In the genomic region with DNA sequence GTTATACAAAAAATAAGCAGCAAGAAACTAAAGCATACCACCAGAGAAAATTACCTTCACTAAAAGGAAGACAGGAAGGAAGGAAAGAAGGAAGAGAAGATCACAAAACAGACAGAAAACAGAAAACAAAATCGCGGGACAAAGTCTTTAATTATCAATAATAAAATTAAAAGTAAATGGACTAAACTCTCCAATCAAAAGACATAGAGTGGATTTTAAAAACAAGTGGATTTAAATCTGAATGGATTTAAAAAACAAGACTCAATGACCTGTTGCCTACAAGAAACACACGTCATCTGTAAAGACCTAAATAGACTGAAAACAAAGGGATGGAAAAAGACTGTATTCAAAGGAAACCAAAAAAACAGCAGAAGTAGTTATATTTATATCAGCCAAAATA, we compare ENCODE assay signal across 32 cellular contexts.
"Had no signal": no experiment of that assay in that cellular context is flagged by ENCODE, and none has a peak within 500 bp of the region (broad histone marks: within the 10 kb centered on the region; RNA-seq: fewer than 3 reads in every experiment).

No MANE protein-coding gene starts in this region.

- H3K9me3 ChIP-seq: adrenal gland, body of pancreas had no signal

- H3K4me3 ChIP-seq: adrenal gland, ascending aorta, breast epithelium, cardiac muscle cell had no signal

- ATAC-seq: activated naive CD4-positive, alpha-beta T cell treated with anti-CD3 and anti-CD28 coated beads, Interleukin-2, amount 50 U/mL, for 72 hours; activated naive CD8-positive, alpha-beta T cell treated with anti-CD3 and anti-CD28 coated beads, Interleukin-2, amount 50 U/mL, for 24 hours; activated T-cell treated with anti-CD3 and anti-CD28 coated beads, Interleukin-2, amount 50 U/mL, for 4 hours; activated T-cell treated with anti-CD3 and anti-CD28 coated beads, Interleukin-2, amount 50 U/mL, for 72 hours; activated T-helper 17 cell treated with anti-CD3 and anti-CD28 coated beads, Interleukin-2, amount 50 U/mL, for 72 hours; body of pancreas had no signal

- H3K36me3 ChIP-seq: adrenal gland, ascending aorta, brain microvascular endothelial cell, breast epithelium, cardiac muscle cell had no signal

- H3K27me3 ChIP-seq: adrenal gland, ascending aorta, body of pancreas, brain microvascular endothelial cell, breast epithelium, cardiac muscle cell had no signal

- H3K4me1 ChIP-seq: adrenal gland, ascending aorta, body of pancreas, breast epithelium had no signal

- DNase-seq: activated effector memory CD4-positive, alpha-beta T cell treated with anti-CD3 and anti-CD28 coated beads, Interleukin-2, amount 50 U/mL, for 16 hours; activated effector memory CD4-positive, alpha-beta T cell treated with Interleukin-2 at 50 U/mL for 16 hours; activated gamma-delta T cell; activated gamma-delta T cell treated with Interleukin-2 at 50 U/mL for 16 hours; activated naive CD4-positive, alpha-beta T cell; activated naive CD4-positive, alpha-beta T cell treated with anti-CD3 and anti-CD28 coated beads for 36 hours; activated naive CD4-positive, alpha-beta T cell treated with anti-CD3 and anti-CD28 coated beads, Interleukin-2, amount 10 ng/mL, durations not matched to agents 7 days and 5 days; activated naive CD4-positive, alpha-beta T cell treated with anti-CD3 and anti-CD28 coated beads, Interleukin-2, amount 50 U/mL, for 16 hours; activated naive CD4-positive, alpha-beta T cell treated with Interleukin-2 at 50 U/mL for 16 hours; activated naive CD8-positive, alpha-beta T cell treated with anti-CD3 and anti-CD28 coated beads for 36 hours; activated naive CD8-positive, alpha-beta T cell treated with anti-CD3 and anti-CD28 coated beads, Interleukin-2, amount 10 ng/mL, durations not matched to agents 7 days and 5 days; activated naive CD8-positive, alpha-beta T cell treated with anti-CD3 and anti-CD28 coated beads, Interleukin-2, amount 50 U/mL, for 24 hours; activated T-cell treated with anti-CD3 and anti-CD28 coated beads, Interleukin-2, amount 50 U/mL, for 4 hours; activated T-cell treated with anti-CD3 and anti-CD28 coated beads, Interleukin-2, amount 50 U/mL, for 48 hours; activated T-cell treated with anti-CD3 and anti-CD28 coated beads, Interleukin-2, amount 50 U/mL, for 72 hours; adrenal gland; amniotic stem cell; amygdala; anterior cingulate cortex; aorta; body of pancreas; brain microvascular endothelial cell; caudate nucleus; central memory CD4-positive, alpha-beta T cell; cerebellar nuclear complex had no signal

- FAIRE-seq: astrocyte, bronchial epithelial cell had no signal

- H3K27ac ChIP-seq: adrenal gland, ascending aorta, body of pancreas, brain microvascular endothelial cell, breast epithelium, cardiac muscle cell had no signal
